ENCODE assay signal across 25 cellular contexts in genomic region chr11:93490996-93491618, GRCh38. TPM values are rescaled to one million over a fixed set of nuclear protein-coding genes. Genes with fewer than 3 reads are reported as not detected.
DNase-seq lines count a peak whose midpoint lies in the region; ATAC-seq, FAIRE-seq and TF ChIP-seq lines count a peak whose summit lies in the region.
"Had no signal": no experiment of that assay in that cellular context is flagged by ENCODE, and none has a peak within 500 bp of the region (broad histone marks: within the 10 kb centered on the region; RNA-seq: fewer than 3 reads in every experiment).

No MANE protein-coding gene starts in this region.

- no peak overlapping the region for H2AFZ ChIP-seq in HepG2 (ENCODE audit: low read length)
- H2AFZ ChIP-seq: GM23248, hepatocyte, PC-9 had no signal

- no peaks in the 10 kb centered on the region for H3K79me2 ChIP-seq in HepG2 (ENCODE audit: insufficient read depth, low read length)

- TF ChIP-seq POLR2A in HepG2 (IDR thresholded peaks at IDR 0.05; ENCODE audit: insufficient read depth in 1 of 2, low read depth in 2 of 2, low read length in 2 of 2) (no peak), right lobe of liver (IDR thresholded peaks at IDR 0.05) (no peak)

- TF ChIP-seq CTCF in HepG2 (CRISPR knock-in tag; IDR thresholded peaks at IDR 0.05) (no peak), right lobe of liver (IDR thresholded peaks at IDR 0.05) (no peak), bronchial epithelial cell (IDR thresholded peaks at IDR 0.05; ENCODE audit: insufficient read depth, low read length, severe bottlenecking) (no peak)

- TF ChIP-seq RAD21 in HepG2 (CRISPR knock-in tag; IDR thresholded peaks at IDR 0.05) = no peak

- no TSS peak for BruUV-seq in HepG2 (replicated peaks; lab: Mats Ljungman, UMichigan)

- DNase-seq in HepG2 (ENCODE audit: low spot score) = no peak
- DNase-seq in right lobe of liver = no peak
- peak; percentile 6 for DNase-seq in bronchial epithelial cell (ENCODE audit: low read depth)
- peak; percentile 61 for DNase-seq in iPS-NIHi7 (ENCODE audit: extremely low spot score)
- no peak for DNase-seq in DMS153 treated with DMSO at 0.1 percent for 48 hours (lab: John Stamatoyannopoulos, UW; ENCODE audit: unreplicated experiment)
- DNase-seq in T-helper 1 cell = no peak
- DNase-seq in T-helper 9 cell = no peak
- no peak for DNase-seq in glomerular visceral epithelial cell (ENCODE audit: extremely low spot score)
- DNase-seq: anterior cingulate cortex; central memory CD4-positive, alpha-beta T cell; GM23248; MG63; NCI-H1417 treated with DMSO at 0.1 percent for 48 hours; NCI-H2227 treated with DMSO at 0.1 percent for 48 hours; PC-9; SHP77; sigmoid colon; stimulated activated CD4-positive, alpha-beta T cell treated with anti-CD3 and anti-CD28 coated beads, Interleukin-15, amount 100 ng/mL, for 24 hours; stimulated activated CD8-positive, alpha-beta memory T cell treated with anti-CD3 and anti-CD28 coated beads, Interleukin-4, amount 100 ng/mL, for 48 hours; SW 1271; upper lobe of left lung had no signal

- H3K36me3 ChIP-seq in HepG2 (replicated peaks in 1 of 2; ENCODE audit: control insufficient read depth in 1 of 2, insufficient read depth in 2 of 2, low read length in 2 of 2) (peaks cover 0 to 1% of the 10 kb centered on the region in 2 experiments; a peak in 1 of 5 replicates), right lobe of liver (no peaks in the 10 kb centered on the region), bronchial epithelial cell (ENCODE audit: control insufficient read depth, insufficient read depth, low read length) (no peaks in the 10 kb centered on the region)
- H3K36me3 ChIP-seq: MG63, sigmoid colon had no signal

- ATAC-seq in HepG2 (no peak), right lobe of liver (no peak)
- ATAC-seq: left lobe of liver; natural killer cell treated with Interleukin-12 subunit alpha and Interleukin-12 subunit beta and Interleukin-15 and Interleukin-18, amount 100 ng/mL, for 72 hours had no signal

- H3K27me3 ChIP-seq in HepG2 (ENCODE audit: control insufficient read depth in 1 of 2, insufficient read depth in 2 of 2, low read length in 2 of 2) = no peaks in the 10 kb centered on the region
- no peaks in the 10 kb centered on the region for H3K27me3 ChIP-seq in right lobe of liver
- H3K27me3 ChIP-seq in bronchial epithelial cell (ENCODE audit: control insufficient read depth, insufficient read depth, low read length) = peaks cover 2% of the 10 kb centered on the region
- H3K27me3 ChIP-seq: BLaER1, hepatocyte, MG63, sigmoid colon, upper lobe of left lung had no signal

- TF ChIP-seq EP300 in HepG2 (IDR thresholded peaks at IDR 0.05; ENCODE audit: low read depth in 2 of 2, low read length in 2 of 2) (no peak), HepG2 (CRISPR knock-in tag; IDR thresholded peaks at IDR 0.05; ENCODE audit: borderline replicate concordance) (no peak)

- CTCF ChIA-PET in HepG2 (lab: Yijun Ruan, JAX; ENCODE audit: low intra/inter-chr PET ratio, low total read pairs) = no interaction called here

- H3K4me3 ChIP-seq in HepG2 (replicated peaks in 1 of 3; ENCODE audit: insufficient read depth in 1 of 3, low read depth in 2 of 3, low read length in 3 of 3) (no peak overlapping the region), right lobe of liver (no peak overlapping the region), bronchial epithelial cell (ENCODE audit: low read depth, low read length) (no peak overlapping the region)
- H3K4me3 ChIP-seq: BLaER1, GM23248, hepatocyte, MG63, PC-9, sigmoid colon, upper lobe of left lung had no signal

- WGBS in HepG2 (ENCODE audit: low lambda C conversion rate) = 70% methylated on average over 5 of the region's 5 CpGs
- WGBS in right lobe of liver (ENCODE audit: insufficient coverage, low coverage, low lambda C conversion rate, missing lambda C conversion rate) = 60% methylated on average over 5 of the region's 5 CpGs

- H3K9ac ChIP-seq in HepG2 (ENCODE audit: insufficient read depth, low read depth, low read length) = no peak overlapping the region
- H3K9ac ChIP-seq: BLaER1, GM23248 had no signal

- in situ Hi-C loops in HepG2 (cut with HindIII; ENCODE audit: extremely low pct_ligation_motif_present, low pct_unique_long_range_greater_than_20kb) = loop anchor here (5.0 kb wide), 1 partner anchor 36 kb away; no protein-coding TSS in a partner anchor

- no peaks in the 10 kb centered on the region for H3K9me3 ChIP-seq in HepG2 (ENCODE audit: low read length)
- H3K9me3 ChIP-seq in right lobe of liver = no peaks in the 10 kb centered on the region
- H3K9me3 ChIP-seq: BLaER1, MG63, sigmoid colon, upper lobe of left lung had no signal

- H4K20me1 ChIP-seq in HepG2 (ENCODE audit: insufficient read depth, low read length) = peaks cover 15% of the 10 kb centered on the region; the same call in 1 of the 2 replicates

- intact Hi-C loops in HepG2 (cut with micrococcal nuclease; ENCODE audit: unreplicated experiment) = no loop called here
- intact Hi-C loops in right lobe of liver (cut with DNase I) = loop anchor here in 1 of 2 donors (5.0 kb wide), 1 partner anchor 46 kb away; no protein-coding TSS in a partner anchor

- POLR2A ChIA-PET in HepG2 (lab: Yijun Ruan, JAX) = interaction anchor here (2.8 kb wide), 1 partner anchor 51 kb away, joined by 25 read pairs; the partner anchor contains the start of gene SMCO4

- peaks cover 91% of the 10 kb centered on the region for H3K4me1 ChIP-seq in HepG2 (ENCODE audit: insufficient read depth, low read length)
- H3K4me1 ChIP-seq in right lobe of liver = peaks cover 0 to 74% (median 35%) of the 10 kb centered on the region in 4 donors
- H3K4me1 ChIP-seq: BLaER1 had no signal

- no peak overlapping the region for H3K27ac ChIP-seq in HepG2 (ENCODE audit: extremely low read length, insufficient read depth, low read length)
- H3K27ac ChIP-seq in right lobe of liver = peak overlapping the region in 1 of 3 donors; percentile 49
- H3K27ac ChIP-seq: BLaER1, GM23248, PC-9, sigmoid colon, upper lobe of left lung had no signal

- no peak overlapping the region for H3K4me2 ChIP-seq in HepG2 (ENCODE audit: low read depth, low read length)
- H3K4me2 ChIP-seq: BLaER1, hepatocyte, PC-9 had no signal

- FAIRE-seq in HepG2 (lab: Jason Lieb, UNC) = no peak
- FAIRE-seq in bronchial epithelial cell (lab: Jason Lieb, UNC) = no peak

TF ChIP-seq in HepG2, 621 proteins besides CTCF, POLR2A, EP300 and RAD21 (continues in another document):
- TF ChIP-seq RARA (CRISPR knock-in tag; IDR thresholded peaks at IDR 0.05) = peak; percentile 40; the same call in 1 of the 2 replicates
- TF ChIP-seq, protein P1, sequence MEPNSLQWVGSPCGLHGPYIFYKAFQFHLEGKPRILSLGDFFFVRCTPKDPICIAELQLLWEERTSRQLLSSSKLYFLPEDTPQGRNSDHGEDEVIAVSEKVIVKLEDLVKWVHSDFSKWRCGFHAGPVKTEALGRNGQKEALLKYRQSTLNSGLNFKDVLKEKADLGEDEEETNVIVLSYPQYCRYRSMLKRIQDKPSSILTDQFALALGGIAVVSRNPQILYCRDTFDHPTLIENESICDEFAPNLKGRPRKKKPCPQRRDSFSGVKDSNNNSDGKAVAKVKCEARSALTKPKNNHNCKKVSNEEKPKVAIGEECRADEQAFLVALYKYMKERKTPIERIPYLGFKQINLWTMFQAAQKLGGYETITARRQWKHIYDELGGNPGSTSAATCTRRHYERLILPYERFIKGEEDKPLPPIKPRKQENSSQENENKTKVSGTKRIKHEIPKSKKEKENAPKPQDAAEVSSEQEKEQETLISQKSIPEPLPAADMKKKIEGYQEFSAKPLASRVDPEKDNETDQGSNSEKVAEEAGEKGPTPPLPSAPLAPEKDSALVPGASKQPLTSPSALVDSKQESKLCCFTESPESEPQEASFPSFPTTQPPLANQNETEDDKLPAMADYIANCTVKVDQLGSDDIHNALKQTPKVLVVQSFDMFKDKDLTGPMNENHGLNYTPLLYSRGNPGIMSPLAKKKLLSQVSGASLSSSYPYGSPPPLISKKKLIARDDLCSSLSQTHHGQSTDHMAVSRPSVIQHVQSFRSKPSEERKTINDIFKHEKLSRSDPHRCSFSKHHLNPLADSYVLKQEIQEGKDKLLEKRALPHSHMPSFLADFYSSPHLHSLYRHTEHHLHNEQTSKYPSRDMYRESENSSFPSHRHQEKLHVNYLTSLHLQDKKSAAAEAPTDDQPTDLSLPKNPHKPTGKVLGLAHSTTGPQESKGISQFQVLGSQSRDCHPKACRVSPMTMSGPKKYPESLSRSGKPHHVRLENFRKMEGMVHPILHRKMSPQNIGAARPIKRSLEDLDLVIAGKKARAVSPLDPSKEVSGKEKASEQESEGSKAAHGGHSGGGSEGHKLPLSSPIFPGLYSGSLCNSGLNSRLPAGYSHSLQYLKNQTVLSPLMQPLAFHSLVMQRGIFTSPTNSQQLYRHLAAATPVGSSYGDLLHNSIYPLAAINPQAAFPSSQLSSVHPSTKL (CRISPR knock-in tag; IDR thresholded peaks at IDR 0.05) = 0 out of 2 replicates have a peak, but pooled peaks have one; percentile 43
- peak; percentile 15; the same call in 1 of the 2 replicates for TF ChIP-seq FOSL2 (CRISPR knock-in tag; IDR thresholded peaks at IDR 0.05)

RNA-seq across cellular contexts. Expression of gene SMCO4, which starts 52.1 kb away (rescaled TPM):
- total RNA-seq in HepG2 (2016; rRNA removed; fragmentation: Illumina TruSeq; extraction: Trizol) (26.8 and 28.5 TPM in 2 replicates), right lobe of liver (100 to 1,000 TPM in 1 of 6 experiments, 10 to 100 TPM in 5; 43.5 to 106 (median 51.8) TPM), bronchial epithelial cell (2.4 and 18.1 TPM in 2 replicates)
- 32.8 and 44.9 TPM in 2 replicates for total RNA-seq in HepG2 (2016; cell fraction: cytosol; rRNA removed; fragmentation: Illumina TruSeq; extraction: Trizol; ENCODE audit: low read depth)
- total RNA-seq in HepG2 (2016; cell fraction: insoluble cytoplasmic fraction; rRNA removed; fragmentation: Illumina TruSeq; extraction: Trizol) = 24.0 and 27.8 TPM in 2 replicates
- total RNA-seq in HepG2 (2016; cell fraction: membrane; rRNA removed; fragmentation: Illumina TruSeq; extraction: Trizol) = 39.9 and 58.1 TPM in 2 replicates
- total RNA-seq in HepG2 (2016; cell fraction: nucleus; rRNA removed; fragmentation: Illumina TruSeq; extraction: Trizol) = 9.4 and 14.7 TPM in 2 replicates
- polyA plus RNA-seq in HepG2 (2011; rRNA removed) = 10.6 and 11.7 TPM in 2 replicates
- polyA plus RNA-seq in HepG2 (2011; cell fraction: cytosol; rRNA removed) = 8.0 and 8.3 TPM in 2 replicates
- 7.7 and 10.0 TPM in 2 replicates for polyA plus RNA-seq in HepG2 (2011; cell fraction: nucleus; rRNA removed)
- polyA plus RNA-seq in HepG2 (2012) = 19.1 and 21.9 TPM in 2 replicates
- polyA plus RNA-seq in HepG2 (2016; cell fraction: cytosol; fragmentation: Illumina TruSeq; extraction: Trizol; ENCODE audit: low read depth) = 45.6 and 73.6 TPM in 2 replicates
- polyA plus RNA-seq in HepG2 (2016; cell fraction: insoluble cytoplasmic fraction; fragmentation: Illumina TruSeq; extraction: Trizol; ENCODE audit: low read depth) = 34.5 and 47.2 TPM in 2 replicates
- polyA plus RNA-seq in HepG2 (2016; cell fraction: membrane; fragmentation: Illumina TruSeq; extraction: Trizol; ENCODE audit: low read depth) = 48.5 and 75.7 TPM in 2 replicates
- polyA plus RNA-seq in HepG2 (2016; cell fraction: nucleus; fragmentation: Illumina TruSeq; extraction: Trizol; ENCODE audit: insufficient read depth, low read depth) = 26.9 and 36.1 TPM in 2 replicates
- polyA minus RNA-seq in HepG2 (2011; rRNA and poly(A)+ RNA removed; ENCODE audit: low replicate concordance) = 1.9 and 16.7 TPM in 2 replicates
- polyA minus RNA-seq in HepG2 (2011; cell fraction: cytosol; rRNA and poly(A)+ RNA removed) = 3.5 TPM in 1 of 2 replicates, not detected in the other
- polyA minus RNA-seq in HepG2 (2011; cell fraction: nucleus; rRNA and poly(A)+ RNA removed) = 2.2 and 6.6 TPM in 2 replicates

Comparison
In these comparisons a context has a peak if more than half of its experiments do, and no peak if none do; other contexts are left out.
1. DNase-seq: peak in bronchial epithelial cell (single experiment) and iPS-NIHi7 (single experiment); none in HepG2 (single experiment), right lobe of liver (0 of 3), DMS153 treated with DMSO at 0.1 percent for 48 hours (single experiment), T-helper 1 cell (0 of 5), T-helper 9 cell (single experiment) and glomerular visceral epithelial cell (single experiment).